ENCODE assay signal across 1 cellular context in genomic region chr2:54050445-54050844, GRCh38.
TF ChIP-seq lines count a peak whose summit lies in the region.

No MANE protein-coding gene starts in this region.

TF ChIP-seq in K562, 482 proteins besides CTCF, POLR2A, EP300 and RAD21 (continued from another document):
- TF ChIP-seq ZNF398 (CRISPR knock-in tag; IDR thresholded peaks at IDR 0.05) (no peak), RERE (CRISPR knock-in tag; IDR thresholded peaks at IDR 0.05; ENCODE audit: borderline replicate concordance) (no peak)
